Comparison of ENCODE assay signal across 7 cellular contexts in the genomic region with DNA sequence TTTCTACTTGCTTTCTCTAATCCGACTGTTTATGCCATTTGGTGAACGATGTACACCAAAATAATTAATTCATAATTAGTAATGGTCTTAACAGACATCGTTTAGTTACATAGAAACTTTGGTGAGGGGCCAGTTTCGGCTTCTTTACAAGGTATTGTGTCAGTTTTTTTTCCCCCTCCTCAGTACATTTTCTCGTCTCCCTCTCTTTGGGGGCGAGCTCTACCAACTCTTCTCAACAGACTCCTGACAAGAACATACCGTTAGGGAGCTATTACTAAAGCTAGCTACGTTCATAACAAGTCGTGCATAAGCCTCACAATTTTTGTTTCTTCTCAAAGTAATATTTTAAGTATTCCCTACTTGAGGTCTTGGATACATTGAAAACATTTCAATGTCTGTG. TPM values are rescaled to one million over a fixed set of nuclear protein-coding genes. Genes with fewer than 3 reads are reported as not detected.
DNase-seq lines count a peak whose midpoint lies in the region; ATAC-seq and TF ChIP-seq lines count a peak whose summit lies in the region.

No MANE protein-coding gene starts in this region.

- H2AFZ ChIP-seq in HCT116 (ENCODE audit: low read depth, low read length, poor library complexity, severe bottlenecking), result no peak overlapping the region

- H3K4me1 Mint-ChIP-seq in T-cell, result peaks cover 58 to 62% (median 59%) of the 10 kb centered on the region in 3 donors

- H3K9me3 ChIP-seq in HCT116 (ENCODE audit: control insufficient read depth in 1 of 2, insufficient read depth in 1 of 2, low read depth in 1 of 2, low read length in 2 of 2) (no peaks in the 10 kb centered on the region), skeletal muscle tissue (ENCODE audit: control insufficient read depth in 3 of 3, low read length in 3 of 3) (no peaks in the 10 kb centered on the region)

- RAD21 ChIA-PET in HCT116 (lab: Charles Lee; ENCODE audit: low non-redundant PET in 1 of 2, low total read pairs in 2 of 2, uncharacterized antibody in 2 of 2, unreplicated experiment in 2 of 2), result no interaction called here

- H4K20me1 ChIP-seq in HCT116 (ENCODE audit: insufficient read depth), result peaks cover 31% of the 10 kb centered on the region; the same call in 1 of the 2 replicates

- CTCF ChIA-PET in HCT116 (lab: Charles Lee) (interaction anchor here (2.2 kb wide), 1 partner anchor 174 kb away, joined by 9 read pairs; no protein-coding TSS in a partner anchor), T-cell (lab: Charles Lee) (interaction anchor here in 1 of 2 donors (0.6 to 3.0 kb wide), 3 partner anchors 11 to 855 kb away, joined by 3 to 26 read pairs (median 4); no protein-coding TSS in a partner anchor)

- no peak for DNase-seq in HCT116 (ENCODE audit: low read depth, low spot score)
- no peak for DNase-seq in T-cell
- no peak for DNase-seq in foreskin fibroblast
- DNase-seq in AML-193 (lab: John Stamatoyannopoulos, UW), result no peak
- no peak for DNase-seq in stimulated activated CD4-positive, alpha-beta T cell treated with anti-CD3 and anti-CD28 coated beads, Interleukin-4, amount 100 ng/mL, for 1 hour

- H3K4me1 ChIP-seq in HCT116 (ENCODE audit: control insufficient read depth in 1 of 2, insufficient read depth in 2 of 2, low read length in 2 of 2), result peaks cover 2 to 28% of the 10 kb centered on the region in 2 experiments; a peak in 3 of 4 replicates
- H3K4me1 ChIP-seq in skeletal muscle tissue (ENCODE audit: control insufficient read depth in 3 of 3, insufficient read depth in 3 of 3, low read length in 3 of 3), result peaks cover 16 to 24% (median 21%) of the 10 kb centered on the region in 3 donors

- TF ChIP-seq CTCF in HCT116 (IDR thresholded peaks at IDR 0.05 in 2 of 3, conservative IDR thresholded peaks at IDR 0.05 in 1 of 3; ENCODE audit: borderline replicate concordance in 1 of 3, insufficient read depth in 1 of 3, low read depth in 2 of 3, low read length in 2 of 3), result no peak
- no peak for TF ChIP-seq CTCF in foreskin fibroblast (IDR thresholded peaks at IDR 0.05; ENCODE audit: low read depth, low read length)

- BruUV-seq in HCT116 (replicated peaks; lab: Mats Ljungman, UMichigan), result no TSS peak

- peak overlapping the region; percentile 96 for H3K4me2 ChIP-seq in HCT116 (ENCODE audit: low read length)

- no peaks in the 10 kb centered on the region for H3K36me3 Mint-ChIP-seq in T-cell

- POLR2A ChIA-PET in HCT116 (lab: Charles Lee) (no interaction called here), T-cell (lab: Charles Lee) (interaction anchor here (0.5 to 2.5 kb wide), 7 partner anchors 11 to 632 kb away, joined by 3 to 19 read pairs (median 10); no protein-coding TSS in a partner anchor)

- ATAC-seq in HCT116 (no peak), T-cell (replicated peaks in 1 of 4) (no peak), GM19452 (IDR thresholded peaks at IDR 0.05; ENCODE audit: unreplicated experiment) (no peak)

- intact Hi-C loops in HCT116 (cut with micrococcal nuclease), result no loop called here

- H3K4me3 ChIP-seq in HCT116 (replicated peaks in 1 of 2; ENCODE audit: low read depth in 1 of 2, low read length in 2 of 2) (peak overlapping the region; percentile 98 to 99), foreskin fibroblast (ENCODE audit: low read depth in 1 of 2, low read length in 2 of 2) (peak overlapping the region; percentile 86 to 98), skeletal muscle tissue (ENCODE audit: low read length in 3 of 3) (peak overlapping the region; percentile 88 to 99 (median 99))

- H3K9me2 ChIP-seq in HCT116 (ENCODE audit: insufficient read depth), result no peaks in the 10 kb centered on the region

- H3K9ac ChIP-seq in HCT116 (ENCODE audit: low read length), result peak overlapping the region; percentile 98
- peak overlapping the region; percentile 96 to 99 (median 98) for H3K9ac ChIP-seq in skeletal muscle tissue (ENCODE audit: low read depth in 1 of 3, low read length in 3 of 3)

- H3K79me2 ChIP-seq in HCT116 (ENCODE audit: insufficient read depth, low read length), result peaks cover 71% of the 10 kb centered on the region

- peaks cover 2 to 3% of the 10 kb centered on the region in 2 donors for H3K27me3 Mint-ChIP-seq in T-cell

- H3K27me3 ChIP-seq in HCT116 (ENCODE audit: insufficient read depth, low read length), result no peaks in the 10 kb centered on the region
- H3K27me3 ChIP-seq in skeletal muscle tissue (ENCODE audit: control insufficient read depth in 3 of 3, insufficient read depth in 3 of 3, low read length in 3 of 3), result no peaks in the 10 kb centered on the region

- TF ChIP-seq POLR2A in HCT116 (IDR thresholded peaks at IDR 0.05; ENCODE audit: borderline replicate concordance, extremely low read depth, insufficient read depth, insufficient read length), result no peak

- TF ChIP-seq RAD21 in HCT116 (IDR thresholded peaks at IDR 0.05; ENCODE audit: low read depth), result no peak

- H3K27ac ChIP-seq in HCT116 (ENCODE audit: low read depth, low read length) (no peak overlapping the region; the same call in 1 of the 2 replicates), skeletal muscle tissue (ENCODE audit: low read depth, low read length) (no peak overlapping the region)

- H3K27ac Mint-ChIP-seq in T-cell, result peak overlapping the region; percentile 98 to 100

- H3K9me3 Mint-ChIP-seq in T-cell, result no peaks in the 10 kb centered on the region

- H3K36me3 ChIP-seq in HCT116 (ENCODE audit: control insufficient read depth in 1 of 2, insufficient read depth in 2 of 2, low read length in 2 of 2), result no peaks in the 10 kb centered on the region
- no peaks in the 10 kb centered on the region for H3K36me3 ChIP-seq in skeletal muscle tissue (ENCODE audit: control insufficient read depth in 3 of 3, insufficient read depth in 3 of 3, low read length in 3 of 3)

- H3K4me3 Mint-ChIP-seq in T-cell, result peak overlapping the region; percentile 94 to 99 (median 97)

TF ChIP-seq in HCT116, 20 proteins besides CTCF, POLR2A, EP300 and RAD21 (continues in another document):
- no peak for TF ChIP-seq FOSL1 (IDR thresholded peaks at IDR 0.05; ENCODE audit: low read depth)
- no peak for TF ChIP-seq SIN3A (IDR thresholded peaks at IDR 0.05; ENCODE audit: low read depth)
- no peak for TF ChIP-seq JUND (IDR thresholded peaks at IDR 0.05)
- TF ChIP-seq ZFX (IDR thresholded peaks at IDR 0.05), result no peak
- no peak for TF ChIP-seq TCF7L2 (IDR thresholded peaks at IDR 0.05; ENCODE audit: borderline replicate concordance, extremely low read depth, insufficient read depth, insufficient read length)
- no peak for TF ChIP-seq EGR1 (IDR thresholded peaks at IDR 0.05; ENCODE audit: low read depth)
- no peak for TF ChIP-seq EZH2phosphoT487 (IDR thresholded peaks at IDR 0.05; ENCODE audit: borderline replicate concordance)
- TF ChIP-seq YY1 (IDR thresholded peaks at IDR 0.05; ENCODE audit: extremely low read depth, insufficient replicate concordance, low read depth, low read length), result no peak
- TF ChIP-seq, protein P1, sequence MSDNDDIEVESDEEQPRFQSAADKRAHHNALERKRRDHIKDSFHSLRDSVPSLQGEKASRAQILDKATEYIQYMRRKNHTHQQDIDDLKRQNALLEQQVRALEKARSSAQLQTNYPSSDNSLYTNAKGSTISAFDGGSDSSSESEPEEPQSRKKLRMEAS (IDR thresholded peaks at IDR 0.05), result no peak
- TF ChIP-seq, protein P2, sequence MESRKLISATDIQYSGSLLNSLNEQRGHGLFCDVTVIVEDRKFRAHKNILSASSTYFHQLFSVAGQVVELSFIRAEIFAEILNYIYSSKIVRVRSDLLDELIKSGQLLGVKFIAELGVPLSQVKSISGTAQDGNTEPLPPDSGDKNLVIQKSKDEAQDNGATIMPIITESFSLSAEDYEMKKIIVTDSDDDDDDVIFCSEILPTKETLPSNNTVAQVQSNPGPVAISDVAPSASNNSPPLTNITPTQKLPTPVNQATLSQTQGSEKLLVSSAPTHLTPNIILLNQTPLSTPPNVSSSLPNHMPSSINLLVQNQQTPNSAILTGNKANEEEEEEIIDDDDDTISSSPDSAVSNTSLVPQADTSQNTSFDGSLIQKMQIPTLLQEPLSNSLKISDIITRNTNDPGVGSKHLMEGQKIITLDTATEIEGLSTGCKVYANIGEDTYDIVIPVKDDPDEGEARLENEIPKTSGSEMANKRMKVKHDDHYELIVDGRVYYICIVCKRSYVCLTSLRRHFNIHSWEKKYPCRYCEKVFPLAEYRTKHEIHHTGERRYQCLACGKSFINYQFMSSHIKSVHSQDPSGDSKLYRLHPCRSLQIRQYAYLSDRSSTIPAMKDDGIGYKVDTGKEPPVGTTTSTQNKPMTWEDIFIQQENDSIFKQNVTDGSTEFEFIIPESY (IDR thresholded peaks at IDR 0.05; ENCODE audit: extremely low read depth, insufficient replicate concordance, low read length), result no peak
- no peak for TF ChIP-seq POLR2AphosphoS5 (IDR thresholded peaks at IDR 0.05; ENCODE audit: low read depth, low read length)
- no peak for TF ChIP-seq EZH2 (IDR thresholded peaks at IDR 0.05)
- TF ChIP-seq CBX3 (IDR thresholded peaks at IDR 0.05; ENCODE audit: low read depth), result no peak

RNA-seq across cellular contexts. Expression of a gene that starts 1.4 kb away (rescaled TPM):
- total RNA-seq in HCT116 (2021; ENCODE audit: unreplicated experiment) (132 TPM), T-cell (100 to 1,000 TPM; 113 to 164 (median 122) TPM), skeletal muscle tissue (47.5 TPM)
- polyA plus RNA-seq in HCT116 (2012), result 36.4 and 42.2 TPM in 2 replicates

RNA-seq across cellular contexts. Expression of a gene that starts 39.3 kb away (rescaled TPM):
- total RNA-seq in HCT116 (2021; ENCODE audit: unreplicated experiment), result 0.17 TPM
- polyA plus RNA-seq in HCT116 (2012), result 0.07 TPM in 1 of 2 replicates, not detected in the other
- not detected for total RNA-seq in T-cell
- total RNA-seq in skeletal muscle tissue, result under 0.01 TPM
